ENCODE assay signal across 1 cellular context in genomic region chr6:37426945-37427510, GRCh38.
TF ChIP-seq lines count a peak whose summit lies in the region.

No MANE protein-coding gene starts in this region.

TF ChIP-seq in K562, 482 proteins besides CTCF, POLR2A, EP300 and RAD21 (continued from another document and continues in another):
- no peak for TF ChIP-seq ZBTB40 (IDR thresholded peaks at IDR 0.05)
- TF ChIP-seq ZBTB40 (CRISPR knock-in tag; IDR thresholded peaks at IDR 0.05), result no peak
- no peak for TF ChIP-seq HNRNPH1 (optimal IDR thresholded peaks at IDR 0.05; ENCODE audit: low read depth, low read length)
- no peak for TF ChIP-seq U2AF2 (optimal IDR thresholded peaks at IDR 0.05; ENCODE audit: low read depth, low read length)
- TF ChIP-seq EHMT2 (IDR thresholded peaks at IDR 0.05), result no peak; the same call in 1 of the 2 replicates
- no peak for TF ChIP-seq MTA3 (IDR thresholded peaks at IDR 0.05; ENCODE audit: borderline replicate concordance)
- no peak for TF ChIP-seq RUNX1 (IDR thresholded peaks at IDR 0.05; ENCODE audit: low read depth)
- no peak for TF ChIP-seq XRCC3 (IDR thresholded peaks at IDR 0.05)
- no peak for TF ChIP-seq ARNT (IDR thresholded peaks at IDR 0.05)
- no peak for TF ChIP-seq ZNF780A (CRISPR knock-in tag; IDR thresholded peaks at IDR 0.05)
- no peak for TF ChIP-seq ZNF518B (CRISPR knock-in tag; IDR thresholded peaks at IDR 0.05)
- TF ChIP-seq ZZZ3 (IDR thresholded peaks at IDR 0.05), result no peak
- TF ChIP-seq USF1 (CRISPR knock-in tag; IDR thresholded peaks at IDR 0.05), result no peak
- TF ChIP-seq DPF2 (IDR thresholded peaks at IDR 0.05), result no peak
- TF ChIP-seq MAX (CRISPR knock-in tag; IDR thresholded peaks at IDR 0.05), result peak; percentile 71
- TF ChIP-seq ZNF717 (CRISPR knock-in tag; IDR thresholded peaks at IDR 0.05), result 0 out of 2 replicates have a peak, but pooled peaks have one; percentile 50
- peak; percentile 88 for TF ChIP-seq MGA (IDR thresholded peaks at IDR 0.05)
- TF ChIP-seq PKNOX1 (IDR thresholded peaks at IDR 0.05), result no peak
- TF ChIP-seq NR0B1 (IDR thresholded peaks at IDR 0.05; ENCODE audit: partially characterized antibody), result no peak
- TF ChIP-seq ZFX (CRISPR knock-in tag; IDR thresholded peaks at IDR 0.05), result no peak
- no peak for TF ChIP-seq THRB (CRISPR knock-in tag; conservative IDR thresholded peaks at IDR 0.05)
